30 cellular contexts compared by ENCODE assay signal in the genomic region with DNA sequence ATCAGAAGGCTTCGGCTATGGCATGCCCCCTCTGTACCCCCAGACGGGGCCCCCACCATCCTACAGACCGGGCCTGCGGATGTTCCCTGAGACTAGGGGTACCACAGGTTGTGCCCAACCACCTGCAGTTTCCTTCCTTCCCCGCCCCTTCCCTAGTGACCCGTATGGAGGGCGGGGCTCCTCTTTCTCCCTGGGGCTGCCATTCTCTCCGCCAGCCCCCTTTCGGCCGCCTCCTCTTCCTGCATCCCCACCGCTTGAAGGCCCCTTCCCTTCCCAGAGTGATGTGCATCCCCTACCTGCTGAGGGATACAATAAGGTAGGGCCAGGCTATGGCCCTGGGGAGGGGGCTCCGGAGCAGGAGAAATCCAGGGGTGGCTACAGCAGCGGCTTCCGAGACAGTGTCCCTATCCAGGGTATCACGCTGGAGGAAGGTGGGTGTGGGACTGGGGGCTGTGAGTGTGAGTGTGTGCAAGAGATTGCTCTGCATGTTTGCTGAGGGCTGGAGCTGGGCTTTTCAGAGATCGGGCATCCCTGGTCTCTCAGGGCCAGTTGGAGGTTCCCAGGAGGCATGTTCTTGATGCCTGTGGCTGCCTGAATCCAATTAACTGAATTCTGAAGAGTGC. TPM values are rescaled to one million over a fixed set of nuclear protein-coding genes. Genes with fewer than 3 reads are reported as not detected.
DNase-seq lines count a peak whose midpoint lies in the region; ATAC-seq and TF ChIP-seq lines count a peak whose summit lies in the region.
"Had no signal": no experiment of that assay in that cellular context is flagged by ENCODE, and none has a peak within 500 bp of the region (broad histone marks: within the 10 kb centered on the region; RNA-seq: fewer than 3 reads in every experiment).

No MANE protein-coding gene starts in this region.

- no peak overlapping the region for H2BK5ac ChIP-seq in H9 (ENCODE audit: insufficient read length, low read length)

- H3K9me3 ChIP-seq in BLaER1 (peaks cover 6% of the 10 kb centered on the region; the same call in 1 of the 2 replicates), H9 (ENCODE audit: control insufficient read depth, low read depth, low read length) (no peaks in the 10 kb centered on the region), iPS-18c (ENCODE audit: control insufficient read depth, insufficient read depth, low read length) (no peaks in the 10 kb centered on the region)
- H3K9me3 ChIP-seq: body of pancreas, esophagus squamous epithelium, neutrophil, right atrium auricular region had no signal

- H3K4me1 ChIP-seq in BLaER1 (peaks cover 53% of the 10 kb centered on the region), H9 (ENCODE audit: insufficient read depth, low read length) (peaks cover 3% of the 10 kb centered on the region)

- H4K5ac ChIP-seq in H9 (ENCODE audit: insufficient read length, low read depth, low read length), result no peak overlapping the region

- no peaks in the 10 kb centered on the region for H3K23me2 ChIP-seq in H9 (ENCODE audit: insufficient read length, low read depth, low read length, poor library complexity, severe bottlenecking)

- TF ChIP-seq CTCF in H9 (conservative IDR thresholded peaks at IDR 0.05) (peak; percentile 66), WTC11 (IDR thresholded peaks at IDR 0.05) (peak; percentile 38; the same call in 1 of the 2 replicates)

- H3K9ac ChIP-seq in BLaER1, result peak overlapping the region; percentile 4; the same call in 1 of the 2 replicates
- H3K9ac ChIP-seq in H9 (ENCODE audit: extremely low read depth, insufficient read length, low read length), result no peak overlapping the region

- POLR2A ChIA-PET in WTC11 (lab: Charles Lee), result interaction anchor here (1.1 to 1.6 kb wide), 2 partner anchors 8 to 55 kb away, joined by 3 to 4 read pairs; no protein-coding TSS in a partner anchor

- H2AK5ac ChIP-seq in H9 (ENCODE audit: insufficient read length, low read length), result no peak overlapping the region

- H3K56ac ChIP-seq in H9 (ENCODE audit: insufficient read length, low read depth, low read length), result no peak overlapping the region

- WGBS in H9 (ENCODE audit: extremely low coverage, insufficient read length, low lambda C conversion rate), result no CpG with 5 or more reads among the region's 16 CpGs

- no peak overlapping the region for H2BK20ac ChIP-seq in H9 (ENCODE audit: low read depth, low read length, poor library complexity, severe bottlenecking)

- no peak overlapping the region for H3T11ph ChIP-seq in H9 (ENCODE audit: low read length)

- H3K4ac ChIP-seq in H9 (ENCODE audit: low read depth, low read length), result no peak overlapping the region

- H3K79me2 ChIP-seq in H9 (ENCODE audit: insufficient read depth, low read length), result no peaks in the 10 kb centered on the region

- H4K20me1 ChIP-seq in BLaER1 (peaks cover 2% of the 10 kb centered on the region; the same call in 1 of the 2 replicates), H9 (ENCODE audit: control insufficient read depth, insufficient read depth, insufficient read length) (no peaks in the 10 kb centered on the region)

- H3K4me3 Mint-ChIP-seq in H9, result peak overlapping the region; percentile 62 to 79
- H3K4me3 Mint-ChIP-seq in WTC11, result peak overlapping the region; percentile 63
- H3K4me3 Mint-ChIP-seq: activated CD4-positive, alpha-beta memory T cell treated with anti-CD3 and anti-CD28 coated beads, Interleukin-2, amount 10 ng/mL, durations not matched to agents 7 days and 5 days; activated T-helper 1 cell treated with anti-CD3 and anti-CD28 coated beads, Interleukin-12 subunit alpha, Interleukin-12 subunit beta, Interleukin-2, Interleukin-4 antibody, amounts not matched to agents 30 ng/mL and 10 ng/mL and 1 ng/mL, durations not matched to agents 14 hours and 24 hours and 36 hours; CD4-positive, alpha-beta memory T cell; central memory CD8-positive, alpha-beta T cell; dendritic cell treated with granulocyte-macrophage colony-stimulating factor and Interleukin-4, amounts not matched to agents 40 ng/mL and 50 ng/mL, for 4 days; memory B cell; T-helper 2 cell treated with Interferon-gamma antibody and Interleukin-4, amounts not matched to agents 5 μg/mL and 100 μg/mL, for 36 hours had no signal

- no peak overlapping the region for H4K91ac ChIP-seq in H9 (ENCODE audit: insufficient read length, low read depth, low read length)

- ATAC-seq in WTC11, result peak; percentile 90
- no peak for ATAC-seq in HG03439 (IDR thresholded peaks at IDR 0.05; ENCODE audit: unreplicated experiment)
- ATAC-seq in GM19452 (IDR thresholded peaks at IDR 0.05; ENCODE audit: unreplicated experiment), result no peak
- no peak for ATAC-seq in HG03175 (IDR thresholded peaks at IDR 0.05; ENCODE audit: unreplicated experiment)
- ATAC-seq: body of pancreas, foreskin keratinocyte had no signal

- no peaks in the 10 kb centered on the region for H3K79me1 ChIP-seq in H9 (ENCODE audit: insufficient read depth, low read depth, low read length, poor library complexity, severe bottlenecking)

- H3K9me3 Mint-ChIP-seq in H9, result no peaks in the 10 kb centered on the region
- no peaks in the 10 kb centered on the region for H3K9me3 Mint-ChIP-seq in WTC11
- H3K9me3 Mint-ChIP-seq: activated CD4-positive, alpha-beta memory T cell treated with anti-CD3 and anti-CD28 coated beads, Interleukin-2, amount 10 ng/mL, durations not matched to agents 7 days and 5 days; activated T-helper 1 cell treated with anti-CD3 and anti-CD28 coated beads, Interleukin-12 subunit alpha, Interleukin-12 subunit beta, Interleukin-2, Interleukin-4 antibody, amounts not matched to agents 30 ng/mL and 10 ng/mL and 1 ng/mL, durations not matched to agents 14 hours and 24 hours and 36 hours; CD4-positive, alpha-beta memory T cell; central memory CD8-positive, alpha-beta T cell; dendritic cell treated with granulocyte-macrophage colony-stimulating factor and Interleukin-4, amounts not matched to agents 40 ng/mL and 50 ng/mL, for 4 days; memory B cell; T-helper 2 cell treated with Interferon-gamma antibody and Interleukin-4, amounts not matched to agents 5 μg/mL and 100 μg/mL, for 36 hours had no signal

- no peak overlapping the region for H2BK120ac ChIP-seq in H9 (ENCODE audit: low read depth, low read length, poor library complexity, severe bottlenecking)

- H2BK12ac ChIP-seq in H9 (ENCODE audit: insufficient read length, low read depth, low read length), result no peak overlapping the region

- DNase-seq in H9 (peak; percentile 88), WTC11 (ENCODE audit: low spot score) (peak; percentile 86)
- DNase-seq: activated CD4-positive, alpha-beta memory T cell treated with anti-CD3 and anti-CD28 coated beads, Interleukin-2, amount 10 ng/mL, durations not matched to agents 7 days and 5 days; activated CD8-positive, alpha-beta memory T cell treated with anti-CD3 and anti-CD28 coated beads, Interleukin-2, amount 50 U/mL, for 4 hours; activated naive CD4-positive, alpha-beta T cell treated with anti-CD3 and anti-CD28 coated beads, Interleukin-2, amount 50 U/mL, for 16 hours; AML-193; body of pancreas; CD4-positive, alpha-beta memory T cell; EL; esophagus squamous epithelium; foreskin keratinocyte; NCI-H446 treated with DMSO at 0.1 percent for 48 hours; NCI-H774; SIG-M5; stimulated activated CD4-positive, alpha-beta T cell treated with anti-CD3 and anti-CD28 coated beads, Interleukin-1b, Interleukin-23, amount 100 ng/mL, for 48 hours; stimulated activated naive CD4-positive, alpha-beta T cell treated with Interleukin-2 at 50 U/mL for 16 hours had no signal

- H4K8ac ChIP-seq in H9 (replicated peaks; ENCODE audit: insufficient read length, low read depth, low read length), result no peak overlapping the region

- H3K4me1 Mint-ChIP-seq in H9 (peaks cover 37 to 46% of the 10 kb centered on the region in 2 experiments), WTC11 (peaks cover 42% of the 10 kb centered on the region)
- H3K4me1 Mint-ChIP-seq: CD4-positive, alpha-beta memory T cell; central memory CD8-positive, alpha-beta T cell; memory B cell had no signal

- H3K18ac ChIP-seq in H9 (ENCODE audit: insufficient read length, low read depth, low read length), result no peak overlapping the region

- H3K14ac ChIP-seq in H9 (ENCODE audit: insufficient read depth, low read length), result no peak overlapping the region

- H3K4me3 ChIP-seq in BLaER1 (peak overlapping the region; percentile 25; the same call in 1 of the 2 replicates), iPS-18c (ENCODE audit: insufficient read depth, low read depth, low read length) (peak overlapping the region; percentile 36)
- H3K4me3 ChIP-seq: body of pancreas, esophagus squamous epithelium, right atrium auricular region had no signal

- H2AFZ ChIP-seq in H9 (ENCODE audit: low read length), result no peak overlapping the region

- peaks cover 76% of the 10 kb centered on the region for H3K36me3 ChIP-seq in BLaER1
- H3K36me3 ChIP-seq: neutrophil had no signal

- no peaks in the 10 kb centered on the region; the same call in 1 of the 2 replicates for H3K27me3 Mint-ChIP-seq in H9 (ENCODE audit: low read depth)
- no peaks in the 10 kb centered on the region for H3K27me3 Mint-ChIP-seq in WTC11 (ENCODE audit: low read depth)

- H3K4me2 ChIP-seq in BLaER1 (peak overlapping the region; percentile 79), H9 (ENCODE audit: insufficient read depth, insufficient read length, low read length) (peak overlapping the region; percentile 42)

- H3K27ac ChIP-seq in BLaER1 (peak overlapping the region; percentile 28; the same call in 1 of the 2 replicates), H9 (ENCODE audit: insufficient read length, low read depth, low read length) (no peak overlapping the region)
- H3K27ac ChIP-seq: body of pancreas, foreskin keratinocyte, neutrophil, right atrium auricular region had no signal

- no peak overlapping the region for H3K23ac ChIP-seq in H9 (ENCODE audit: insufficient read length, low read depth, low read length)

- no peak overlapping the region for H2BK15ac ChIP-seq in H9 (ENCODE audit: low read depth, low read length)

- CTCF ChIA-PET in WTC11 (lab: Charles Lee), result interaction anchor here (0.8 to 6.8 kb wide), 11 partner anchors 8 to 60 kb away, joined by 3 to 55 read pairs (median 5); a partner anchor contains a TSS

- no peaks in the 10 kb centered on the region for H3K27me3 ChIP-seq in BLaER1
- H3K27me3 ChIP-seq in H9 (ENCODE audit: insufficient read depth, low read length), result no peaks in the 10 kb centered on the region
- H3K27me3 ChIP-seq: body of pancreas, esophagus squamous epithelium, foreskin keratinocyte, right atrium auricular region had no signal

- peaks cover 10 to 36% (median 23%) of the 10 kb centered on the region in 3 experiments for H3K36me3 Mint-ChIP-seq in H9 (ENCODE audit: insufficient read depth in 1 of 3, low read depth in 3 of 3)
- H3K36me3 Mint-ChIP-seq in WTC11, result peaks cover 4% of the 10 kb centered on the region; the same call in 1 of the 2 replicates
- H3K36me3 Mint-ChIP-seq: CD4-positive, alpha-beta memory T cell; memory B cell had no signal

- peak overlapping the region; percentile 52 to 84 (median 64); a peak in 4 of 7 replicates for H3K27ac Mint-ChIP-seq in H9
- H3K27ac Mint-ChIP-seq in WTC11, result 0 out of 2 replicates have a peak overlapping the region, but pooled peaks have one; percentile 36
- H3K27ac Mint-ChIP-seq: activated CD4-positive, alpha-beta memory T cell treated with anti-CD3 and anti-CD28 coated beads, Interleukin-2, amount 10 ng/mL, durations not matched to agents 7 days and 5 days; activated T-helper 1 cell treated with anti-CD3 and anti-CD28 coated beads, Interleukin-12 subunit alpha, Interleukin-12 subunit beta, Interleukin-2, Interleukin-4 antibody, amounts not matched to agents 30 ng/mL and 10 ng/mL and 1 ng/mL, durations not matched to agents 14 hours and 24 hours and 36 hours; dendritic cell treated with granulocyte-macrophage colony-stimulating factor and Interleukin-4, amounts not matched to agents 40 ng/mL and 50 ng/mL, for 4 days; memory B cell; T-helper 2 cell treated with Interferon-gamma antibody and Interleukin-4, amounts not matched to agents 5 μg/mL and 100 μg/mL, for 36 hours had no signal

RNA-seq across cellular contexts. Expression of a gene that starts 8.6 kb away (rescaled TPM):
- total RNA-seq in H9 (2021) (43.0 and 46.4 TPM in 2 replicates), WTC11 (2021) (60.7 to 101 TPM (median 95.9 TPM) in 3 replicates)
- total RNA-seq: activated CD4-positive, alpha-beta memory T cell treated with anti-CD3 and anti-CD28 coated beads, Interleukin-2, amount 10 ng/mL, durations not matched to agents 7 days and 5 days; activated T-helper 1 cell treated with anti-CD3 and anti-CD28 coated beads, Interleukin-12 subunit alpha, Interleukin-12 subunit beta, Interleukin-2, Interleukin-4 antibody, amounts not matched to agents 30 ng/mL and 10 ng/mL and 1 ng/mL, durations not matched to agents 14 hours and 24 hours and 36 hours; CD4-positive, alpha-beta memory T cell had no signal

RNA-seq across cellular contexts. Expression of a gene that starts 22.2 kb away (rescaled TPM):
- total RNA-seq in H9 (2021) (18.1 and 18.7 TPM in 2 replicates), WTC11 (2021) (16.6 to 18.3 TPM (median 17.9 TPM) in 3 replicates)
- total RNA-seq: activated T-helper 1 cell treated with anti-CD3 and anti-CD28 coated beads, Interleukin-12 subunit alpha, Interleukin-12 subunit beta, Interleukin-2, Interleukin-4 antibody, amounts not matched to agents 30 ng/mL and 10 ng/mL and 1 ng/mL, durations not matched to agents 14 hours and 24 hours and 36 hours had no signal

RNA-seq across cellular contexts. Expression of a gene that starts 36.8 kb away (rescaled TPM):
- total RNA-seq in H9 (2021) (0.35 TPM in 1 of 2 replicates, not detected in the other), WTC11 (2021) (0.37 to 1.2 TPM (median 0.83 TPM) in 3 replicates)
- total RNA-seq: A673, myocyte had no signal

RNA-seq across cellular contexts. Expression of a gene that starts 41.7 kb away (rescaled TPM):
- total RNA-seq in H9 (2021) (0.09 and 0.53 TPM in 2 replicates), WTC11 (2021) (0.96 to 2.4 TPM (median 1.1 TPM) in 3 replicates)
- total RNA-seq: myocyte had no signal

RNA-seq across cellular contexts. Expression of a gene that starts 52.9 kb away (rescaled TPM):
- 0.39 and 0.44 TPM in 2 replicates for total RNA-seq in H9 (2021)
- 0.94 to 2.1 TPM (median 1.5 TPM) in 3 replicates for total RNA-seq in WTC11 (2021)
